8 cellular contexts compared by ENCODE assay signal in genomic region chr10:93541402-93542357, GRCh38. TPM values are rescaled to one million over a fixed set of nuclear protein-coding genes. Genes with fewer than 3 reads are reported as not detected.
A peak's percentile ranks its signal among the peaks of the same experiment; 100 is the strongest.
DNase-seq lines count a peak whose midpoint lies in the region; ATAC-seq, FAIRE-seq and TF ChIP-seq lines count a peak whose summit lies in the region.

No MANE protein-coding gene starts in this region.

- H3K27me3 ChIP-seq in HL-60 (ENCODE audit: insufficient read depth, poor library complexity, severe bottlenecking) = peaks cover 2% of the 10 kb centered on the region
- peaks cover 7% of the 10 kb centered on the region for H3K27me3 ChIP-seq in left ventricle myocardium inferior (ENCODE audit: low read depth)
- no peaks in the 10 kb centered on the region for H3K27me3 ChIP-seq in skeletal muscle tissue (ENCODE audit: control insufficient read depth in 3 of 3, insufficient read depth in 3 of 3, low read length in 3 of 3)

- intact Hi-C loops in left ventricle myocardium inferior (cut with micrococcal nuclease) = no loop called here

- no peak for FAIRE-seq in D721Med (lab: Jason Lieb, UNC)

- no peaks in the 10 kb centered on the region for H3K9me3 Mint-ChIP-seq in activated T-helper 17 cell treated with anti-CD3 and anti-CD28 coated beads, Interleukin-2, amount 50 U/mL, for 72 hours

- H3K27ac ChIP-seq in HL-60 (replicated peaks) (no peak overlapping the region), left ventricle myocardium inferior (replicated peaks) (peak overlapping the region; percentile 58), skeletal muscle tissue (ENCODE audit: low read depth, low read length) (no peak overlapping the region)

- TF ChIP-seq CTCF in D721Med (IDR thresholded peaks at IDR 0.05; ENCODE audit: insufficient read depth, missing control alignments) = peak; percentile 75
- TF ChIP-seq CTCF in HL-60 (IDR thresholded peaks at IDR 0.05; ENCODE audit: insufficient read depth, low read length) = peak; percentile 30
- TF ChIP-seq CTCF in left ventricle myocardium inferior (IDR thresholded peaks at IDR 0.05; ENCODE audit: borderline replicate concordance) = peak; percentile 84

- H3K4me3 ChIP-seq in HL-60 (replicated peaks; ENCODE audit: insufficient read depth, low read length) = no peak overlapping the region
- peak overlapping the region; percentile 56 for H3K4me3 ChIP-seq in left ventricle myocardium inferior
- peak overlapping the region; percentile 21 to 57 (median 45) for H3K4me3 ChIP-seq in skeletal muscle tissue (ENCODE audit: low read length in 3 of 3)

- H3K36me3 ChIP-seq in left ventricle myocardium inferior (no peaks in the 10 kb centered on the region), skeletal muscle tissue (ENCODE audit: control insufficient read depth in 3 of 3, insufficient read depth in 3 of 3, low read length in 3 of 3) (no peaks in the 10 kb centered on the region)

- peaks cover 11% of the 10 kb centered on the region for H3K4me1 ChIP-seq in left ventricle myocardium inferior
- peaks cover 0 to 7% (median 6%) of the 10 kb centered on the region in 3 donors for H3K4me1 ChIP-seq in skeletal muscle tissue (ENCODE audit: control insufficient read depth in 3 of 3, insufficient read depth in 3 of 3, low read length in 3 of 3)

- H3K4me3 Mint-ChIP-seq in activated T-helper 17 cell treated with anti-CD3 and anti-CD28 coated beads, Interleukin-2, amount 50 U/mL, for 72 hours = no peak overlapping the region

- no peaks in the 10 kb centered on the region for H3K36me3 Mint-ChIP-seq in activated T-helper 17 cell treated with anti-CD3 and anti-CD28 coated beads, Interleukin-2, amount 50 U/mL, for 72 hours (ENCODE audit: low read depth)

- ATAC-seq in activated T-helper 17 cell treated with anti-CD3 and anti-CD28 coated beads, Interleukin-2, amount 50 U/mL, for 72 hours (replicated peaks) = peak; percentile 34
- ATAC-seq in GM21786 (IDR thresholded peaks at IDR 0.05; ENCODE audit: unreplicated experiment) (no peak), HG02571 (IDR thresholded peaks at IDR 0.05; ENCODE audit: unreplicated experiment) (no peak)

- no peak overlapping the region for H3K9ac ChIP-seq in skeletal muscle tissue (ENCODE audit: low read depth in 1 of 3, low read length in 3 of 3)

- H3K9me3 ChIP-seq in left ventricle myocardium inferior (replicated peaks) = no peaks in the 10 kb centered on the region
- H3K9me3 ChIP-seq in skeletal muscle tissue (ENCODE audit: control insufficient read depth in 3 of 3, low read length in 3 of 3) = no peaks in the 10 kb centered on the region

- H3K27ac Mint-ChIP-seq in activated T-helper 17 cell treated with anti-CD3 and anti-CD28 coated beads, Interleukin-2, amount 50 U/mL, for 72 hours = no peak overlapping the region

- DNase-seq in D721Med (ENCODE audit: insufficient read length, low spot score) (no peak), HL-60 (ENCODE audit: low read depth in 1 of 2, low spot score in 1 of 2) (no peak), left ventricle myocardium inferior (peak; percentile 41), NCI-H2081 (lab: John Stamatoyannopoulos, UW) (no peak)

- H3K27me3 Mint-ChIP-seq in activated T-helper 17 cell treated with anti-CD3 and anti-CD28 coated beads, Interleukin-2, amount 50 U/mL, for 72 hours = peaks cover 3% of the 10 kb centered on the region

- no peaks in the 10 kb centered on the region for H3K4me1 Mint-ChIP-seq in activated T-helper 17 cell treated with anti-CD3 and anti-CD28 coated beads, Interleukin-2, amount 50 U/mL, for 72 hours

RNA-seq across cellular contexts. Expression of gene FFAR4, which starts 24.8 kb away (rescaled TPM):
- not detected for total RNA-seq in activated T-helper 17 cell treated with anti-CD3 and anti-CD28 coated beads, Interleukin-2, amount 50 U/mL, for 72 hours
- total RNA-seq in left ventricle myocardium inferior (0.08 TPM), skeletal muscle tissue (0.52 TPM)

RNA-seq across cellular contexts. Expression of gene CEP55, which starts 45.3 kb away (rescaled TPM):
- total RNA-seq in activated T-helper 17 cell treated with anti-CD3 and anti-CD28 coated beads, Interleukin-2, amount 50 U/mL, for 72 hours = 10 to 100 TPM; 47.8 to 73.8 TPM
- total RNA-seq in left ventricle myocardium inferior (0.66 TPM), skeletal muscle tissue (4.7 TPM)

RNA-seq across cellular contexts. Expression of gene RBP4, which starts 59.4 kb away (rescaled TPM):
- not detected for total RNA-seq in activated T-helper 17 cell treated with anti-CD3 and anti-CD28 coated beads, Interleukin-2, amount 50 U/mL, for 72 hours
- total RNA-seq in left ventricle myocardium inferior (1.1 TPM), skeletal muscle tissue (12.5 TPM)

RNA-seq across cellular contexts. Expression of gene MYOF, which starts 59.5 kb away (rescaled TPM):
- 10 to 100 TPM; 30.6 to 50.2 TPM for total RNA-seq in activated T-helper 17 cell treated with anti-CD3 and anti-CD28 coated beads, Interleukin-2, amount 50 U/mL, for 72 hours
- total RNA-seq in left ventricle myocardium inferior (43.6 TPM), skeletal muscle tissue (45.4 TPM)

Comparison
In these comparisons a context has a peak if more than half of its experiments do, and no peak if none do; other contexts are left out.
1. CTCF ChIP-seq: peak in every context shown above with its lines; median percentile 84 in left ventricle myocardium inferior; 75 in D721Med; 30 in HL-60.